Comparison of ENCODE assay signal across 8 cellular contexts in genomic region chr9:94952553-94953373, GRCh38.
A peak's percentile ranks its signal among the peaks of the same experiment; 100 is the strongest.
DNase-seq lines count a peak whose midpoint lies in the region; ATAC-seq and TF ChIP-seq lines count a peak whose summit lies in the region.

No MANE protein-coding gene starts in this region.

- peak overlapping the region; percentile 63 for H3K4me3 Mint-ChIP-seq in activated CD4-positive, alpha-beta T cell treated with anti-CD3 and anti-CD28 coated beads, Interleukin-2, amount 10 ng/mL, durations not matched to agents 24 days and 14 days

- H3K27ac Mint-ChIP-seq in activated CD4-positive, alpha-beta T cell treated with anti-CD3 and anti-CD28 coated beads, Interleukin-2, amount 10 ng/mL, durations not matched to agents 24 days and 14 days: peak overlapping the region; percentile 65

- H3K4me1 ChIP-seq in prostate gland (replicated peaks): peaks cover 4% of the 10 kb centered on the region

- no peaks in the 10 kb centered on the region for H3K27me3 ChIP-seq in prostate gland (replicated peaks; ENCODE audit: insufficient read depth)

- H3K4me1 Mint-ChIP-seq in activated CD4-positive, alpha-beta T cell treated with anti-CD3 and anti-CD28 coated beads, Interleukin-2, amount 10 ng/mL, durations not matched to agents 24 days and 14 days: peaks cover 35% of the 10 kb centered on the region

- intact Hi-C loops in activated CD4-positive, alpha-beta T cell treated with anti-CD3 and anti-CD28 coated beads, Interleukin-2, amount 10 ng/mL, durations not matched to agents 24 days and 14 days (cut with micrococcal nuclease): loop anchor here (5.0 kb wide), 2 partner anchors 45 to 55 kb away; no protein-coding TSS in a partner anchor
- intact Hi-C loops in prostate gland (cut with DNase I): no loop called here

- H3K27me3 Mint-ChIP-seq in activated CD4-positive, alpha-beta T cell treated with anti-CD3 and anti-CD28 coated beads, Interleukin-2, amount 10 ng/mL, durations not matched to agents 24 days and 14 days: no peaks in the 10 kb centered on the region

- peak; percentile 82 for ATAC-seq in HG03432 (IDR thresholded peaks at IDR 0.05; ENCODE audit: unreplicated experiment)

- no peak overlapping the region for H3K4me3 ChIP-seq in prostate gland

- no peaks in the 10 kb centered on the region for H3K9me3 ChIP-seq in prostate gland

- WGBS in prostate gland: 47% methylated on average over 8 of the region's 8 CpGs

- no peak for TF ChIP-seq CTCF in prostate gland (IDR thresholded peaks at IDR 0.05)

- TF ChIP-seq POLR2A in prostate gland (IDR thresholded peaks at IDR 0.05) (no peak), erythroblast (IDR thresholded peaks at IDR 0.05; ENCODE audit: low read length) (no peak)

- H3K9me3 Mint-ChIP-seq in activated CD4-positive, alpha-beta T cell treated with anti-CD3 and anti-CD28 coated beads, Interleukin-2, amount 10 ng/mL, durations not matched to agents 24 days and 14 days: no peaks in the 10 kb centered on the region

- H3K36me3 ChIP-seq in prostate gland: no peaks in the 10 kb centered on the region

- peak; percentile 77 for DNase-seq in activated CD4-positive, alpha-beta T cell treated with anti-CD3 and anti-CD28 coated beads, Interleukin-2, amount 10 ng/mL, durations not matched to agents 24 days and 14 days
- DNase-seq in activated CD4-positive, alpha-beta T cell treated with anti-CD3 and anti-CD28 coated beads, Interleukin-2, amount 50 U/mL, for 48 hours: no peak
- DNase-seq in dermis microvascular lymphatic vessel endothelial cell (ENCODE audit: low read depth in 2 of 2) (peak; percentile 82 to 87), prostate gland (ENCODE audit: low spot score) (no peak), NCI-H146 treated with DMSO at 0.1 percent for 48 hours (lab: John Stamatoyannopoulos, UW; ENCODE audit: unreplicated experiment) (no peak), DMS114 treated with DMSO at 0.1 percent for 48 hours (lab: John Stamatoyannopoulos, UW; ENCODE audit: unreplicated experiment) (no peak), erythroblast (lab: John Stamatoyannopoulos, UW) (no peak)

- H3K36me3 Mint-ChIP-seq in activated CD4-positive, alpha-beta T cell treated with anti-CD3 and anti-CD28 coated beads, Interleukin-2, amount 10 ng/mL, durations not matched to agents 24 days and 14 days (ENCODE audit: low read depth): peaks cover 8% of the 10 kb centered on the region

- peak overlapping the region; percentile 7 to 19 for H3K27ac ChIP-seq in prostate gland

Comparison
In these comparisons a context has a peak if more than half of its experiments do, and no peak if none do; other contexts are left out.
1. DNase-seq: peak in activated CD4-positive, alpha-beta T cell treated with anti-CD3 and anti-CD28 coated beads, Interleukin-2, amount 10 ng/mL, durations not matched to agents 24 days and 14 days (single experiment) and dermis microvascular lymphatic vessel endothelial cell (2 of 2); none in activated CD4-positive, alpha-beta T cell treated with anti-CD3 and anti-CD28 coated beads, Interleukin-2, amount 50 U/mL, for 48 hours (0 of 2), prostate gland (single experiment), NCI-H146 treated with DMSO at 0.1 percent for 48 hours (single experiment), DMS114 treated with DMSO at 0.1 percent for 48 hours (single experiment) and erythroblast (0 of 2).